1 cellular context compared by ENCODE assay signal in the genomic region with DNA sequence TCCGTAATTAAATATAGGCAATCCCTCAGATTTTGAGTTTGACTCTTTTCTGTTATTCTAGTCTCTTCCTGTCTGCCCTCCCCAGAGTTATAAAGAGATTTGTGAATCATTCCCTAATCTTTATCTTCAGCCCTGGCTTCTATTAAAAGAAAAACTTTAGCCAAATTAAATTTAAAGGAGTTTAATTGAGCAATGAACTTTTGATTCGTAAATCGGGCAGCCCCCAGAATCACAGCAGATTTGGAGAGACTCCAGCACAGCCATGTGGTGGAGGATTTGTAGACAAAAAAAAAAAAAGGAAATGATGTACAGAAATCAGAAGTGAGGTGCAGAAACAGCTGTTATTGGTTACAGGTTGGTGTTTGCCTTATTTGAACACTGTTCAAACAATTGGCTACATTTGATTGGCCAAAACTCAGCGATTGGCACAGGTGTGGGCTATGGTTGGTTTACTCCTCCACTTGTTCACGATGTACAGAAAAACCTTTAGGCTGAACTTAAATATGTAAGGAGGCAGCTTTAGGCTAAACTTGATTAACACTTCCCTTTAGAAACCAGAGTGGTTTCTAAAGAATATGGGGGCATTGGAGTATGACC.
TF ChIP-seq lines count a peak whose summit lies in the region.

No MANE protein-coding gene starts in this region.

TF ChIP-seq in K562, 482 proteins besides CTCF, POLR2A, EP300 and RAD21:
- TF ChIP-seq DACH1 (IDR thresholded peaks at IDR 0.05; ENCODE audit: partially characterized antibody) (peak; percentile 26), KDM1A (IDR thresholded peaks at IDR 0.05) (peak in 1 of 2 experiments; percentile 60; a peak in 2 of 4 replicates), ZNF263 (CRISPR knock-in tag; IDR thresholded peaks at IDR 0.05; ENCODE audit: borderline replicate concordance) (no peak), KDM2B (CRISPR knock-in tag; IDR thresholded peaks at IDR 0.05) (no peak)
- TF ChIP-seq, protein P1, sequence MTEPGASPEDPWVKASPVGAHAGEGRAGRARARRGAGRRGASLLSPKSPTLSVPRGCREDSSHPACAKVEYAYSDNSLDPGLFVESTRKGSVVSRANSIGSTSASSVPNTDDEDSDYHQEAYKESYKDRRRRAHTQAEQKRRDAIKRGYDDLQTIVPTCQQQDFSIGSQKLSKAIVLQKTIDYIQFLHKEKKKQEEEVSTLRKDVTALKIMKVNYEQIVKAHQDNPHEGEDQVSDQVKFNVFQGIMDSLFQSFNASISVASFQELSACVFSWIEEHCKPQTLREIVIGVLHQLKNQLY (CRISPR knock-in tag; conservative IDR thresholded peaks at IDR 0.05), result no peak
- TF ChIP-seq, protein P2, sequence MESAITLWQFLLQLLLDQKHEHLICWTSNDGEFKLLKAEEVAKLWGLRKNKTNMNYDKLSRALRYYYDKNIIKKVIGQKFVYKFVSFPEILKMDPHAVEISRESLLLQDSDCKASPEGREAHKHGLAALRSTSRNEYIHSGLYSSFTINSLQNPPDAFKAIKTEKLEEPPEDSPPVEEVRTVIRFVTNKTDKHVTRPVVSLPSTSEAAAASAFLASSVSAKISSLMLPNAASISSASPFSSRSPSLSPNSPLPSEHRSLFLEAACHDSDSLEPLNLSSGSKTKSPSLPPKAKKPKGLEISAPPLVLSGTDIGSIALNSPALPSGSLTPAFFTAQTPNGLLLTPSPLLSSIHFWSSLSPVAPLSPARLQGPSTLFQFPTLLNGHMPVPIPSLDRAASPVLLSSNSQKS (CRISPR knock-in tag; IDR thresholded peaks at IDR 0.05), result no peak
